ENCODE assay signal across 8 cellular contexts in the genomic region with DNA sequence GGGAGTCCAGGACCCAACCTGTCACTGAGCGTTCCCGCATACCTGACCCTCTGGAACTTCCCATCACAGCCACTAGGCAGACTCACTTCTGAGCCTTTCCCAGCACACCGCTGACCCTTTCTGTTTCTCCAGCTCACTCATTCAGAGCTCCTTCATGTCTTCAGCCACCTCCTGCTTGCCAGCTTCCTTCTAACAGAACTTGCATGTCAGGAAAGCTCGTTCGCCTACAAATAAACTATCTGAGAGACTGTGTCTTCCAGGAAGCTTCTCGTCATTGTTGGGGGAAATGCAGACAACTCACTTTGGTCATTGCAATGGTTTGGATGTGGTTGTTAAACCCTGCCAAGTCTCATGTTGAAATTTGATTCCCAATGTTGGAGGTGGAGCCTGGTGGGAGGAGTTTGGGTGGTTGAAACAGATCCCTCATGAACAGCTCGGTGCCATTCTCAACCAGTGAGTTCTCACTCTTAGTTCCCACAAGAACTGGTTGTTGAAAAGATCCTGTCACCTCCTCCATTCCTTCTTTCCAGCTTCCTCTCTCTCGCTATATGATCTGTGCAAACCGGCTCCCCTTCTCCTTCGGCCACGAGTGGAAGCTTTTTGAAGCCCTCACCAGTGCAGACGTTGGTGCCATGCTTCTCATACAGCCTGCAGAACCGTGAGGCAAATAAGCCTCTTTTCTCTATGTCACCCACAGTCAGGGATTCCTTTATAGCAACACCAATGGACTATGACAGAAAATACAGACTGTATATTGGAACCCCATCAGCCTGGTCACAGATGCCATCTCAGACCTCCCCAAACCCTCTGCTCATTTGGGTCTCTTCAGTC. TPM values are rescaled to one million over a fixed set of nuclear protein-coding genes. Genes with fewer than 3 reads are reported as not detected.
DNase-seq lines count a peak whose midpoint lies in the region; ATAC-seq and TF ChIP-seq lines count a peak whose summit lies in the region.

No MANE protein-coding gene starts in this region.

- peaks cover 3% of the 10 kb centered on the region for H3K4me1 Mint-ChIP-seq in CD14-positive monocyte

- H3K27me3 Mint-ChIP-seq in CD14-positive monocyte (ENCODE audit: low read depth in 3 of 3): peaks cover 15 to 48% (median 23%) of the 10 kb centered on the region in 3 donors

- POLR2A ChIA-PET in HEK293T (lab: Yijun Ruan, JAX): interaction anchor here (0.8 to 1.2 kb wide), 4 partner anchors 21 to 369 kb away, joined by 3 to 8 read pairs (median 4); a partner anchor contains a TSS

- no peak overlapping the region for H3K27ac ChIP-seq in caudate nucleus (ENCODE audit: low read depth, low read length)

- H3K9me3 Mint-ChIP-seq in CD14-positive monocyte: peaks cover 0 to 3% (median 1%) of the 10 kb centered on the region in 7 donors

- intact Hi-C loops in CD14-positive monocyte (cut with micrococcal nuclease): no loop called here

- H3K36me3 Mint-ChIP-seq in CD14-positive monocyte: no peaks in the 10 kb centered on the region

- CTCF ChIA-PET in HEK293T (lab: Yijun Ruan, JAX): interaction anchor here (0.8 to 1.6 kb wide), 4 partner anchors 9 to 66 kb away, joined by 3 to 5 read pairs (median 4); no protein-coding TSS in a partner anchor

- H3K4me3 Mint-ChIP-seq in CD14-positive monocyte: peak overlapping the region in 1 of 2 donors; percentile 65

- TF ChIP-seq CTCF in CD14-positive monocyte (IDR thresholded peaks at IDR 0.05): no peak

- no peak overlapping the region for H3K27ac Mint-ChIP-seq in CD14-positive monocyte

- DNase-seq in HEK293T (ENCODE audit: extremely low spot score) (peak; percentile 64), amniotic epithelial cell (ENCODE audit: low read depth) (peak; percentile 82), iPS DF 19.7 (ENCODE audit: low read depth, low spot score) (peak; percentile 60), smooth muscle cell of the brain vasculature (ENCODE audit: low read depth, low spot score) (peak; percentile 1), CD14-positive monocyte (ENCODE audit: low spot score) (no peak), caudate nucleus (lab: John Stamatoyannopoulos, UW) (no peak)
- no peak for DNase-seq in activated CD4-positive, alpha-beta T cell treated with anti-CD3 and anti-CD28 coated beads, Interleukin-2, amount 50 U/mL, for 4 hours

- no peak for ATAC-seq in HG02852 (IDR thresholded peaks at IDR 0.05; ENCODE audit: unreplicated experiment)

TF ChIP-seq in HEK293T, 16 proteins besides CTCF, POLR2A, EP300 and RAD21:
- TF ChIP-seq SP1 (IDR thresholded peaks at IDR 0.05) (no peak), L3MBTL2 (conservative IDR thresholded peaks at IDR 0.05) (0 out of 2 replicates have a peak, but pooled peaks have one; percentile 27)

RNA-seq across cellular contexts. Expression of a gene that starts 1.4 kb away (rescaled TPM):
- not detected for polyA plus RNA-seq in CD14-positive monocyte

RNA-seq across cellular contexts. Expression of a gene that starts 28.1 kb away (rescaled TPM):
- polyA plus RNA-seq in CD14-positive monocyte: not detected

RNA-seq across cellular contexts. Expression of a gene that starts 41.4 kb away (rescaled TPM):
- not detected for polyA plus RNA-seq in CD14-positive monocyte

RNA-seq across cellular contexts. Expression of a gene that starts 50.2 kb away (rescaled TPM):
- not detected for polyA plus RNA-seq in CD14-positive monocyte

Comparison
In these comparisons a context has a peak if more than half of its experiments do, and no peak if none do; other contexts are left out.
1. DNase-seq: peak in HEK293T (single experiment), amniotic epithelial cell (single experiment), iPS DF 19.7 (single experiment) and smooth muscle cell of the brain vasculature (single experiment); none in activated CD4-positive, alpha-beta T cell treated with anti-CD3 and anti-CD28 coated beads, Interleukin-2, amount 50 U/mL, for 4 hours (0 of 2), CD14-positive monocyte (single experiment) and caudate nucleus (0 of 61).